ENCODE assay signal across 19 cellular contexts in the genomic region with DNA sequence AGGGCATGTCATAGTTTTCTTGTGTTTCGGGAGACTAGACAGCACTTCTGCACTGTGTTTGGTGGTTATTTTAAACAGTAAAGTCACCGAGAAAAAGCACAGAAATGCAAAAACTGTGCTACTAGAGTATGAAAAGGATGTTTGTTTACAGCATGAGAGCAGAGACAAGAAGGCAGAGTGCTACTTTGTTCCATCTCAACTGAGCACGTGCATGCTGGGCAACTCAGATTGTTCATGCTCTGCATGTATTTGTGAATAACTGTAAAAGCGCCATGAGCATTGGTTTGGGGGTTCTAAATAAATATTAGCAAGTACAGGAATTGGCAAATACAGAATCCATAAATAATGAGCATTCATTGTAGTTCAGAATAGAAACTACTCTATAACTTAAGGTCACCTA. TPM values are rescaled to one million over a fixed set of nuclear protein-coding genes. Genes with fewer than 3 reads are reported as not detected.
DNase-seq lines count a peak whose midpoint lies in the region; ATAC-seq and TF ChIP-seq lines count a peak whose summit lies in the region.
"Had no signal": no experiment of that assay in that cellular context is flagged by ENCODE, and none has a peak within 500 bp of the region (broad histone marks: within the 10 kb centered on the region; RNA-seq: fewer than 3 reads in every experiment).

No MANE protein-coding gene starts in this region.

- peaks cover 64% of the 10 kb centered on the region for H4K20me1 ChIP-seq in IMR-90 (ENCODE audit: insufficient read depth, low read length)

- H4K91ac ChIP-seq in IMR-90 (ENCODE audit: insufficient read depth, low read depth, low read length) (no peak overlapping the region), mesenchymal stem cell (ENCODE audit: low read length) (no peak overlapping the region)

- H4K5ac ChIP-seq in IMR-90 (ENCODE audit: low read depth, low read length) = no peak overlapping the region

- intact Hi-C loops in IMR-90 (cut with micrococcal nuclease) = no loop called here
- intact Hi-C loops in testis (cut with DNase I; ENCODE audit: low total_unique reads) = no loop called here

- H3K79me1 ChIP-seq in IMR-90 (ENCODE audit: low read depth in 1 of 2, low read length in 2 of 2) (peaks cover 33 to 80% of the 10 kb centered on the region in 2 experiments), mesenchymal stem cell (replicated peaks; ENCODE audit: low read length, poor library complexity, severe bottlenecking) (peaks cover 28% of the 10 kb centered on the region)

- H4K8ac ChIP-seq in IMR-90 (ENCODE audit: low read depth in 2 of 2, low read length in 2 of 2) (no peak overlapping the region), mesenchymal stem cell (ENCODE audit: low read length) (no peak overlapping the region)

- H2BK12ac ChIP-seq in mesenchymal stem cell (ENCODE audit: low read length in 2 of 2) = no peak overlapping the region

- no peak overlapping the region for H3K14ac ChIP-seq in IMR-90 (replicated peaks; ENCODE audit: low read depth, low read length)
- H3K14ac ChIP-seq in mesenchymal stem cell (ENCODE audit: low read length in 2 of 2) = no peak overlapping the region

- POLR2A ChIA-PET in IMR-90 (lab: Charles Lee; ENCODE audit: unreplicated experiment) = no interaction called here

- H3K27me3 ChIP-seq in IMR-90 (ENCODE audit: control insufficient read depth, insufficient read depth, low read length) (no peaks in the 10 kb centered on the region), mesenchymal stem cell (ENCODE audit: control insufficient read depth in 1 of 2, insufficient read depth in 1 of 2, low read length in 2 of 2) (no peaks in the 10 kb centered on the region), testis (no peaks in the 10 kb centered on the region)

- H2BK5ac ChIP-seq in IMR-90 (ENCODE audit: low read depth, low read length, poor library complexity, severe bottlenecking) (no peak overlapping the region), mesenchymal stem cell (ENCODE audit: low read depth, low read length, poor library complexity, severe bottlenecking) (no peak overlapping the region)

- dilution Hi-C loops in IMR-90 (cut with HindIII; ENCODE audit: low sequenced_read_pairs, unreplicated experiment) = no loop called here

- peaks cover 22% of the 10 kb centered on the region for H3K4me1 ChIP-seq in IMR-90 (ENCODE audit: control insufficient read depth, insufficient read depth, low read length)
- peaks cover 34% of the 10 kb centered on the region for H3K4me1 ChIP-seq in mesenchymal stem cell (ENCODE audit: control insufficient read depth, insufficient read depth, low read depth, low read length)
- peaks cover 3% of the 10 kb centered on the region for H3K4me1 ChIP-seq in testis

- H3K36me3 ChIP-seq in IMR-90 (ENCODE audit: control insufficient read depth, insufficient read depth, low read length) (peaks cover 14% of the 10 kb centered on the region), mesenchymal stem cell (ENCODE audit: control insufficient read depth in 1 of 2, insufficient read depth in 2 of 2, low read depth in 1 of 2, low read length in 2 of 2) (peaks cover 16 to 77% of the 10 kb centered on the region in 2 experiments), testis (ENCODE audit: low read depth, missing control alignments) (no peaks in the 10 kb centered on the region)

- H3K23ac ChIP-seq in IMR-90 (ENCODE audit: low read depth, low read length) = no peak overlapping the region
- H3K23ac ChIP-seq in mesenchymal stem cell (ENCODE audit: low read length in 2 of 2) = no peak overlapping the region

- no peak for TF ChIP-seq RAD21 in IMR-90 (IDR thresholded peaks at IDR 0.05; ENCODE audit: low read length)

- H3K9me3 ChIP-seq in IMR-90 (ENCODE audit: control insufficient read depth, insufficient read depth, low read length) (peaks cover 3% of the 10 kb centered on the region; the same call in 1 of the 2 replicates), mesenchymal stem cell (ENCODE audit: control insufficient read depth, low read length) (peaks cover 7% of the 10 kb centered on the region), testis (no peaks in the 10 kb centered on the region)

- CTCF ChIA-PET in IMR-90 (lab: Yijun Ruan, JAX) = no interaction called here

- in situ Hi-C loops in IMR-90 (cut with MboI; ENCODE audit: low sequenced_read_pairs) = no loop called here

- no CpG with 5 or more reads among the region's 4 CpGs for WGBS in IMR-90 (ENCODE audit: extremely low coverage in 2 of 2, insufficient read length in 1 of 2), 2 experiments
- 41% methylated on average over 3 of the region's 4 CpGs for WGBS in mesenchymal stem cell
- WGBS in testis, 2 donors = 55 to 61% methylated on average over 4 of the region's 4 CpGs

- no peak overlapping the region for H3K27ac ChIP-seq in IMR-90 (ENCODE audit: insufficient read depth, low read length)
- H3K27ac ChIP-seq in mesenchymal stem cell (ENCODE audit: low read length, poor library complexity, severe bottlenecking) = no peak overlapping the region
- H3K27ac ChIP-seq in testis = peak overlapping the region in 1 of 2 donors; percentile 35

- H2BK15ac ChIP-seq in IMR-90 (ENCODE audit: low read depth, low read length) (no peak overlapping the region), mesenchymal stem cell (ENCODE audit: low read depth, poor library complexity, severe bottlenecking) (no peak overlapping the region)

- H3K4me2 ChIP-seq in IMR-90 (ENCODE audit: low read depth, low read length) (no peak overlapping the region), mesenchymal stem cell (ENCODE audit: low read length, poor library complexity, severe bottlenecking) (no peak overlapping the region)
- H3K4me2 ChIP-seq: GM23338 had no signal

- ATAC-seq in IMR-90 (ENCODE audit: low read depth) = peak; percentile 24; the same call in 1 of the 2 replicates
- ATAC-seq in HG02885 (IDR thresholded peaks at IDR 0.05; ENCODE audit: poor library complexity, unreplicated experiment) = no peak
- no peak for ATAC-seq in GM18498 (IDR thresholded peaks at IDR 0.05; ENCODE audit: unreplicated experiment)
- ATAC-seq: CD8-positive, alpha-beta T cell; HCT116 had no signal

- H2BK20ac ChIP-seq in IMR-90 (ENCODE audit: low read depth, low read length) = no peak overlapping the region

- TF ChIP-seq CTCF in IMR-90 (conservative IDR thresholded peaks at IDR 0.05; ENCODE audit: low read depth, low read length) (no peak), choroid plexus epithelial cell (conservative IDR thresholded peaks at IDR 0.05; ENCODE audit: low read depth, low read length) (no peak), testis (IDR thresholded peaks at IDR 0.05) (no peak)

- no peak overlapping the region for H2AK9ac ChIP-seq in IMR-90 (replicated peaks; ENCODE audit: low read depth, low read length, poor library complexity)

- H2AK5ac ChIP-seq in IMR-90 (ENCODE audit: low read depth, low read length) (no peak overlapping the region), mesenchymal stem cell (ENCODE audit: low read length, severe bottlenecking) (no peak overlapping the region)

- H3K9ac ChIP-seq in IMR-90 (ENCODE audit: low read depth, low read length) = no peak overlapping the region
- H3K9ac ChIP-seq in mesenchymal stem cell (ENCODE audit: low read length) = no peak overlapping the region

- BruUV-seq in IMR-90 (replicated peaks; lab: Mats Ljungman, UMichigan) = no TSS peak

- H3K4ac ChIP-seq in IMR-90 (ENCODE audit: low read depth, low read length) (no peak overlapping the region), mesenchymal stem cell (ENCODE audit: low read depth in 1 of 2, low read length in 2 of 2) (no peak overlapping the region)

- H2AFZ ChIP-seq in IMR-90 (replicated peaks; ENCODE audit: low read length, poor library complexity) (no peak overlapping the region), mesenchymal stem cell (ENCODE audit: low read depth, low read length) (no peak overlapping the region)
- H2AFZ ChIP-seq: GM23338 had no signal

- no peak overlapping the region for H3K56ac ChIP-seq in IMR-90 (ENCODE audit: extremely low read depth, insufficient read depth, low read length)

- no peak for TF ChIP-seq POLR2A in IMR-90 (IDR thresholded peaks at IDR 0.05; ENCODE audit: low read depth, low read length)
- no peak for TF ChIP-seq POLR2A in testis (IDR thresholded peaks at IDR 0.05)

- H3K18ac ChIP-seq in IMR-90 (ENCODE audit: low read depth, low read length) (no peak overlapping the region), mesenchymal stem cell (ENCODE audit: low read depth in 1 of 2, low read length in 2 of 2) (no peak overlapping the region)

- H3K9me1 ChIP-seq in IMR-90 (ENCODE audit: insufficient read depth, low read length) = peaks cover 25% of the 10 kb centered on the region

- no peak for DNase-seq in IMR-90
- peak; percentile 34 for DNase-seq in choroid plexus epithelial cell (ENCODE audit: low read depth)
- DNase-seq in mesenchymal stem cell = peak; percentile 21
- DNase-seq in testis = peak; percentile 53
- no peak for DNase-seq in glomerular visceral epithelial cell (ENCODE audit: extremely low spot score)
- DNase-seq: C1 segment of cervical spinal cord; Caco-2; CD4-positive, CD25-positive, alpha-beta regulatory T cell; CD8-positive, alpha-beta T cell; DMS153; DND-41; EL; GDM1; H9 had no signal

- no peak overlapping the region for H3K4me3 ChIP-seq in IMR-90 (ENCODE audit: insufficient read depth, low read depth, low read length)
- no peak overlapping the region for H3K4me3 ChIP-seq in choroid plexus epithelial cell (ENCODE audit: low read depth, low read length)
- H3K4me3 ChIP-seq in mesenchymal stem cell (ENCODE audit: insufficient read depth in 1 of 2, low read depth in 1 of 2, low read length in 2 of 2) = no peak overlapping the region
- no peak overlapping the region for H3K4me3 ChIP-seq in testis
- H3K4me3 ChIP-seq: GM23338 had no signal

- H2BK120ac ChIP-seq in IMR-90 (ENCODE audit: low read depth, low read length) (no peak overlapping the region), mesenchymal stem cell (ENCODE audit: low read depth, low read length) (no peak overlapping the region)

TF ChIP-seq in IMR-90, 13 proteins besides CTCF, POLR2A, EP300 and RAD21 (continues in another document):
- TF ChIP-seq BHLHE40 (IDR thresholded peaks at IDR 0.05; ENCODE audit: low read depth, low read length) = peak; percentile 71; the same call in 1 of the 2 replicates

RNA-seq across cellular contexts. Expression of a gene that starts 7.4 kb away (rescaled TPM):
- total RNA-seq in IMR-90 (2012; rRNA removed) (15.3 and 16.8 TPM in 2 replicates), testis (10 to 100 TPM; 33.4 to 39.6 TPM)
- polyA plus RNA-seq in IMR-90 (2012; rRNA removed) (18.8 and 18.9 TPM in 2 replicates), testis (ENCODE audit: insufficient read depth, low read depth, low replicate concordance) (9.0 TPM)
- 9.8 and 15.9 TPM in 2 replicates for polyA plus RNA-seq in IMR-90 (2012; cell fraction: cytosol; rRNA removed)
- 29.5 and 41.2 TPM in 2 replicates for polyA plus RNA-seq in IMR-90 (2012; cell fraction: nucleus; rRNA removed; ENCODE audit: low replicate concordance)
- polyA plus RNA-seq in mesenchymal stem cell (2013, experiment 1 of 2) = 14.1 TPM
- 13.4 TPM for polyA plus RNA-seq in mesenchymal stem cell (2013, experiment 2 of 2)
- total RNA-seq: Caco-2 had no signal

RNA-seq across cellular contexts. Expression of a gene that starts 10.1 kb away (rescaled TPM):
- total RNA-seq in IMR-90 (2012; rRNA removed) = 5.8 and 5.9 TPM in 2 replicates
- polyA plus RNA-seq in IMR-90 (2012; rRNA removed) = 2.4 and 2.7 TPM in 2 replicates
- 1.5 and 1.9 TPM in 2 replicates for polyA plus RNA-seq in IMR-90 (2012; cell fraction: cytosol; rRNA removed)
- polyA plus RNA-seq in IMR-90 (2012; cell fraction: nucleus; rRNA removed; ENCODE audit: low replicate concordance) = 6.1 and 7.2 TPM in 2 replicates
- 2.5 TPM for polyA plus RNA-seq in mesenchymal stem cell (2013, experiment 1 of 2)
- polyA plus RNA-seq in mesenchymal stem cell (2013, experiment 2 of 2) = 2.3 TPM
- 10 to 100 TPM in 1 of 2 donors, 1 to 10 TPM in 1; 10.0 to 10.2 TPM for total RNA-seq in testis
- 2.9 TPM for polyA plus RNA-seq in testis (ENCODE audit: insufficient read depth, low read depth, low replicate concordance)
- total RNA-seq: A172, Caco-2 had no signal

Comparison
In these comparisons a context has a peak if more than half of its experiments do, and no peak if none do; other contexts are left out.
1. DNase-seq: peak in choroid plexus epithelial cell (single experiment), mesenchymal stem cell (single experiment) and testis (single experiment); none in IMR-90 (single experiment) and glomerular visceral epithelial cell (single experiment).